In genomic region chr1:183061194-183061593, GRCh38 we compare ENCODE assay signal across 19 cellular contexts. TPM values are rescaled to one million over a fixed set of nuclear protein-coding genes. Genes with fewer than 3 reads are reported as not detected.
DNase-seq lines count a peak whose midpoint lies in the region; ATAC-seq, FAIRE-seq and TF ChIP-seq lines count a peak whose summit lies in the region.
"Had no signal": no experiment of that assay in that cellular context is flagged by ENCODE, and none has a peak within 500 bp of the region (broad histone marks: within the 10 kb centered on the region; RNA-seq: fewer than 3 reads in every experiment).

No MANE protein-coding gene starts in this region.

- H3K9me3 ChIP-seq in HepG2 (ENCODE audit: low read length) (no peaks in the 10 kb centered on the region), right lobe of liver (no peaks in the 10 kb centered on the region), esophagus muscularis mucosa (no peaks in the 10 kb centered on the region), mucosa of rectum (ENCODE audit: control insufficient read depth in 2 of 2, low read length in 2 of 2) (no peaks in the 10 kb centered on the region), HAP-1 (no peaks in the 10 kb centered on the region)
- H3K9me3 ChIP-seq: upper lobe of right lung had no signal

- no peak overlapping the region for H3K27ac Mint-ChIP-seq in activated naive CD4-positive, alpha-beta T cell treated with anti-CD3 and anti-CD28 coated beads, Interleukin-2, amount 50 U/mL, for 72 hours
- H3K27ac Mint-ChIP-seq: activated naive CD4-positive, alpha-beta T cell treated with anti-CD3 and anti-CD28 coated beads for 36 hours; brain; CD4-positive, alpha-beta memory T cell; naive thymus-derived CD4-positive, alpha-beta T cell; stimulated activated effector memory CD8-positive, alpha-beta T cell treated with anti-CD3 and anti-CD28 coated beads, Interleukin-12 subunit alpha, Interleukin-12 subunit beta, amount 100 ng/mL, for 72 hours had no signal

- intact Hi-C loops in HepG2 (cut with micrococcal nuclease; ENCODE audit: unreplicated experiment), result no loop called here
- intact Hi-C loops in right lobe of liver (cut with DNase I), result no loop called here
- intact Hi-C loops in esophagus muscularis mucosa (cut with DNase I), result no loop called here

- H3K4me2 ChIP-seq in HepG2 (ENCODE audit: low read depth, low read length), result no peak overlapping the region

- POLR2A ChIA-PET in HepG2 (lab: Yijun Ruan, JAX), result no interaction called here

- H4K20me1 ChIP-seq in HepG2 (ENCODE audit: insufficient read depth, low read length), result no peaks in the 10 kb centered on the region

- H3K79me2 ChIP-seq in HepG2 (ENCODE audit: insufficient read depth, low read length), result peaks cover 74% of the 10 kb centered on the region

- no peak for TF ChIP-seq POLR2A in HepG2 (IDR thresholded peaks at IDR 0.05; ENCODE audit: insufficient read depth in 1 of 2, low read depth in 2 of 2, low read length in 2 of 2)
- no peak for TF ChIP-seq POLR2A in right lobe of liver (IDR thresholded peaks at IDR 0.05)
- no peak for TF ChIP-seq POLR2A in esophagus muscularis mucosa (IDR thresholded peaks at IDR 0.05; ENCODE audit: low read depth)

- H3K27me3 ChIP-seq in HepG2 (ENCODE audit: control insufficient read depth in 1 of 2, insufficient read depth in 2 of 2, low read length in 2 of 2) (no peaks in the 10 kb centered on the region), right lobe of liver (no peaks in the 10 kb centered on the region), esophagus muscularis mucosa (no peaks in the 10 kb centered on the region), mucosa of rectum (ENCODE audit: control insufficient read depth in 2 of 2, insufficient read depth in 2 of 2, low read length in 2 of 2) (no peaks in the 10 kb centered on the region), HAP-1 (ENCODE audit: low read depth) (no peaks in the 10 kb centered on the region)
- H3K27me3 ChIP-seq: spleen, upper lobe of right lung had no signal

- no TSS peak for BruUV-seq in HepG2 (replicated peaks; lab: Mats Ljungman, UMichigan)

- no peak for FAIRE-seq in HepG2 (lab: Jason Lieb, UNC)

- no peak for TF ChIP-seq EP300 in HepG2 (IDR thresholded peaks at IDR 0.05; ENCODE audit: low read depth in 2 of 2, low read length in 2 of 2)
- no peak for TF ChIP-seq EP300 in HepG2 (CRISPR knock-in tag; IDR thresholded peaks at IDR 0.05; ENCODE audit: borderline replicate concordance)
- TF ChIP-seq EP300 in esophagus muscularis mucosa (IDR thresholded peaks at IDR 0.05), result no peak

- TF ChIP-seq CTCF in HepG2 (CRISPR knock-in tag; IDR thresholded peaks at IDR 0.05) (no peak), right lobe of liver (IDR thresholded peaks at IDR 0.05) (no peak), esophagus muscularis mucosa (IDR thresholded peaks at IDR 0.05) (no peak)

- peak overlapping the region; percentile 1 for H3K27ac ChIP-seq in HepG2 (ENCODE audit: extremely low read length, insufficient read depth, low read length)
- no peak overlapping the region for H3K27ac ChIP-seq in right lobe of liver
- H3K27ac ChIP-seq in esophagus muscularis mucosa (replicated peaks in 1 of 4), result peak overlapping the region in 3 of 4 donors; percentile 7 to 53 (median 51)
- peak overlapping the region; percentile 25 to 61 for H3K27ac ChIP-seq in mucosa of rectum (ENCODE audit: low read depth in 2 of 2, low read length in 2 of 2)
- H3K27ac ChIP-seq: spleen, upper lobe of right lung had no signal

- H3K4me3 ChIP-seq in HepG2 (replicated peaks in 1 of 3; ENCODE audit: insufficient read depth in 1 of 3, low read depth in 2 of 3, low read length in 3 of 3), result no peak overlapping the region
- H3K4me3 ChIP-seq in right lobe of liver, result no peak overlapping the region
- H3K4me3 ChIP-seq in esophagus muscularis mucosa, result no peak overlapping the region
- H3K4me3 ChIP-seq in mucosa of rectum (ENCODE audit: low read length in 2 of 2), result no peak overlapping the region
- H3K4me3 ChIP-seq in HAP-1, result no peak overlapping the region
- H3K4me3 ChIP-seq: spleen, upper lobe of right lung had no signal

- DNase-seq in HepG2 (ENCODE audit: low spot score) (no peak), right lobe of liver (no peak), esophagus muscularis mucosa (ENCODE audit: extremely low spot score) (no peak), HAP-1 (ENCODE audit: low spot score in 2 of 2) (no peak), CD1c-positive myeloid dendritic cell (ENCODE audit: extremely low spot score) (no peak), 8988T (no peak)
- DNase-seq in activated naive CD4-positive, alpha-beta T cell treated with anti-CD3 and anti-CD28 coated beads, Interleukin-2, amount 50 U/mL, for 72 hours (ENCODE audit: low spot score in 2 of 2), result no peak
- DNase-seq: ACHN; activated CD4-positive, alpha-beta T cell treated with anti-CD3 and anti-CD28 coated beads, Interleukin-2, amount 50 U/mL, for 1 hour; activated naive CD4-positive, alpha-beta T cell treated with anti-CD3 and anti-CD28 coated beads for 36 hours; CD4-positive, alpha-beta memory T cell; naive thymus-derived CD4-positive, alpha-beta T cell; NCI-H1417 treated with DMSO at 0.1 percent for 48 hours; posterior cingulate gyrus; spleen; upper lobe of right lung had no signal

- CTCF ChIA-PET in HepG2 (lab: Yijun Ruan, JAX; ENCODE audit: low intra/inter-chr PET ratio, low total read pairs), result no interaction called here

- H3K9me3 Mint-ChIP-seq in activated naive CD4-positive, alpha-beta T cell treated with anti-CD3 and anti-CD28 coated beads, Interleukin-2, amount 50 U/mL, for 72 hours, result peaks cover 0 to 3% of the 10 kb centered on the region in 2 donors
- H3K9me3 Mint-ChIP-seq: activated naive CD4-positive, alpha-beta T cell treated with anti-CD3 and anti-CD28 coated beads for 36 hours; CD4-positive, alpha-beta memory T cell; stimulated activated effector memory CD8-positive, alpha-beta T cell treated with anti-CD3 and anti-CD28 coated beads, Interleukin-12 subunit alpha, Interleukin-12 subunit beta, amount 100 ng/mL, for 72 hours had no signal

- H3K36me3 Mint-ChIP-seq in activated naive CD4-positive, alpha-beta T cell treated with anti-CD3 and anti-CD28 coated beads, Interleukin-2, amount 50 U/mL, for 72 hours, result no peaks in the 10 kb centered on the region
- H3K36me3 Mint-ChIP-seq: CD4-positive, alpha-beta memory T cell; stimulated activated effector memory CD8-positive, alpha-beta T cell treated with anti-CD3 and anti-CD28 coated beads, Interleukin-12 subunit alpha, Interleukin-12 subunit beta, amount 100 ng/mL, for 72 hours had no signal

- in situ Hi-C loops in HepG2 (cut with HindIII; ENCODE audit: extremely low pct_ligation_motif_present, low pct_unique_long_range_greater_than_20kb), result no loop called here
- in situ Hi-C loops in HAP-1 (cut with MboI; ENCODE audit: low sequenced_read_pairs), result no loop called here

- H3K36me3 ChIP-seq in HepG2 (replicated peaks in 1 of 2; ENCODE audit: control insufficient read depth in 1 of 2, insufficient read depth in 2 of 2, low read length in 2 of 2) (no peaks in the 10 kb centered on the region; a peak in 1 of 5 replicates), right lobe of liver (no peaks in the 10 kb centered on the region), esophagus muscularis mucosa (no peaks in the 10 kb centered on the region), mucosa of rectum (ENCODE audit: control insufficient read depth in 2 of 2, insufficient read depth in 2 of 2, low read length in 2 of 2) (no peaks in the 10 kb centered on the region), HAP-1 (replicated peaks) (no peaks in the 10 kb centered on the region)
- H3K36me3 ChIP-seq: spleen, upper lobe of right lung had no signal

- TF ChIP-seq RAD21 in HepG2 (CRISPR knock-in tag; IDR thresholded peaks at IDR 0.05), result no peak

- ATAC-seq in HepG2 (no peak), right lobe of liver (no peak)
- ATAC-seq in activated naive CD4-positive, alpha-beta T cell treated with anti-CD3 and anti-CD28 coated beads, Interleukin-2, amount 50 U/mL, for 72 hours, result no peak
- ATAC-seq: naive thymus-derived CD4-positive, alpha-beta T cell had no signal

- H3K4me1 ChIP-seq in HepG2 (ENCODE audit: insufficient read depth, low read length) (peaks cover 21% of the 10 kb centered on the region), right lobe of liver (no peaks in the 10 kb centered on the region), esophagus muscularis mucosa (peaks cover 58 to 87% (median 79%) of the 10 kb centered on the region in 4 donors), mucosa of rectum (ENCODE audit: control insufficient read depth in 2 of 2, insufficient read depth in 2 of 2, low read length in 2 of 2) (peaks cover 0 to 5% of the 10 kb centered on the region in 2 donors), HAP-1 (peaks cover 30% of the 10 kb centered on the region)
- H3K4me1 ChIP-seq: spleen had no signal

- no peak overlapping the region for H2AFZ ChIP-seq in HepG2 (ENCODE audit: low read length)

- H3K9ac ChIP-seq in HepG2 (ENCODE audit: insufficient read depth, low read depth, low read length) (no peak overlapping the region), mucosa of rectum (ENCODE audit: low read depth in 1 of 2, low read length in 2 of 2) (no peak overlapping the region)

RNA-seq across cellular contexts. Expression of gene LAMC1, which starts 38.0 kb away (rescaled TPM):
- total RNA-seq in HepG2 (2016; rRNA removed; fragmentation: Illumina TruSeq; extraction: Trizol) (70.8 and 137 TPM in 2 replicates), right lobe of liver (10 to 100 TPM; 18.5 to 53.2 (median 28.0) TPM), esophagus muscularis mucosa (100 to 1,000 TPM; 387 to 474 (median 408) TPM)
- 5.9 and 6.2 TPM in 2 replicates for total RNA-seq in HepG2 (2016; cell fraction: cytosol; rRNA removed; fragmentation: Illumina TruSeq; extraction: Trizol; ENCODE audit: low read depth)
- 60.9 and 135 TPM in 2 replicates for total RNA-seq in HepG2 (2016; cell fraction: insoluble cytoplasmic fraction; rRNA removed; fragmentation: Illumina TruSeq; extraction: Trizol)
- total RNA-seq in HepG2 (2016; cell fraction: membrane; rRNA removed; fragmentation: Illumina TruSeq; extraction: Trizol), result 19.6 and 19.9 TPM in 2 replicates
- 154 and 181 TPM in 2 replicates for total RNA-seq in HepG2 (2016; cell fraction: nucleus; rRNA removed; fragmentation: Illumina TruSeq; extraction: Trizol)
- polyA plus RNA-seq in HepG2 (2011; rRNA removed), result 56.7 and 58.5 TPM in 2 replicates
- 36.7 and 50.0 TPM in 2 replicates for polyA plus RNA-seq in HepG2 (2011; cell fraction: cytosol; rRNA removed)
- polyA plus RNA-seq in HepG2 (2011; cell fraction: nucleus; rRNA removed), result 47.5 and 52.1 TPM in 2 replicates
- 64.4 and 72.6 TPM in 2 replicates for polyA plus RNA-seq in HepG2 (2012)
- polyA plus RNA-seq in HepG2 (2016; cell fraction: cytosol; fragmentation: Illumina TruSeq; extraction: Trizol; ENCODE audit: low read depth), result 3.1 and 4.6 TPM in 2 replicates
- polyA plus RNA-seq in HepG2 (2016; cell fraction: insoluble cytoplasmic fraction; fragmentation: Illumina TruSeq; extraction: Trizol; ENCODE audit: low read depth), result 51.9 and 63.2 TPM in 2 replicates
- polyA plus RNA-seq in HepG2 (2016; cell fraction: membrane; fragmentation: Illumina TruSeq; extraction: Trizol; ENCODE audit: low read depth), result 6.2 and 7.9 TPM in 2 replicates
- 149 and 151 TPM in 2 replicates for polyA plus RNA-seq in HepG2 (2016; cell fraction: nucleus; fragmentation: Illumina TruSeq; extraction: Trizol; ENCODE audit: insufficient read depth, low read depth)
- polyA minus RNA-seq in HepG2 (2011; rRNA and poly(A)+ RNA removed; ENCODE audit: low replicate concordance), result 51.7 and 216 TPM in 2 replicates
- polyA minus RNA-seq in HepG2 (2011; cell fraction: cytosol; rRNA and poly(A)+ RNA removed), result 64.0 and 66.5 TPM in 2 replicates
- 102 and 112 TPM in 2 replicates for polyA minus RNA-seq in HepG2 (2011; cell fraction: nucleus; rRNA and poly(A)+ RNA removed)
- total RNA-seq in activated naive CD4-positive, alpha-beta T cell treated with anti-CD3 and anti-CD28 coated beads, Interleukin-2, amount 50 U/mL, for 72 hours, result not detected
- polyA plus RNA-seq: CD4-positive, alpha-beta memory T cell; naive thymus-derived CD4-positive, alpha-beta T cell had no signal

Comparison
In these comparisons a context has a peak if more than half of its experiments do, and no peak if none do; other contexts are left out.
1. H3K27ac ChIP-seq: peak in HepG2 (single experiment), esophagus muscularis mucosa (3 of 4) and mucosa of rectum (2 of 2); none in right lobe of liver (0 of 3).
2. RNA of gene LAMC1, which starts 38.0 kb away (total RNA-seq): 387 to 474 TPM in esophagus muscularis mucosa, 5.9 to 181 TPM in HepG2 and 18.5 to 53.2 TPM in right lobe of liver; not detected in activated naive CD4-positive, alpha-beta T cell treated with anti-CD3 and anti-CD28 coated beads, Interleukin-2, amount 50 U/mL, for 72 hours; every median in the first group is over 4 times any median in the second.